In the genomic region with DNA sequence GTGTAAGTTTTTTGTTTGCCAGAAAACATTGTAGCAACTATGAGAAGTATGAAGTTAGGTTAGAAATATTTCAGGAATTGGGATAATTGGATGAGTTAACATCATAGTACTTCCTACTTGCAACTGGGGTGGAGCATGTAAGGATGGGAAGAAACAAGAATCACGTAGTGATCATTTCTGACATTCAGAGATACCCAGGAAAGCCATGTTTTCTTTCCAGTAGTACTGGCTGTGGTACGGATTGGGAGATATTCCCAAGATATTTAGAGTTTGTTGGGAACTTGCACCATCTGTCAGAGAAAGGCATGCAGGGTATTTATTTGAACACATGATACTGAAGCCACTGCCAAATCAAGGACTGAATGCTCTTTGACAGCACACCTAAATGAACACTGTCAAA, we compare ENCODE assay signal across 21 cellular contexts.
DNase-seq lines count a peak whose midpoint lies in the region; ATAC-seq and TF ChIP-seq lines count a peak whose summit lies in the region.
"Had no signal": no experiment of that assay in that cellular context is flagged by ENCODE, and none has a peak within 500 bp of the region (broad histone marks: within the 10 kb centered on the region; RNA-seq: fewer than 3 reads in every experiment).

No MANE protein-coding gene starts in this region.

- peak overlapping the region; percentile 40 for H3K4me2 ChIP-seq in fibroblast of lung (ENCODE audit: extremely low read depth, insufficient read depth, low read length)

- H3K36me3 Mint-ChIP-seq in nephron progenitor cell (ENCODE audit: low read depth) = no peaks in the 10 kb centered on the region
- H3K36me3 Mint-ChIP-seq: activated naive CD4-positive, alpha-beta T cell treated with anti-CD3 and anti-CD28 coated beads, Interleukin-2, amount 50 U/mL, for 72 hours had no signal

- H3K4me1 ChIP-seq in fibroblast of lung (ENCODE audit: control insufficient read depth, extremely low read depth, insufficient read depth, low read length) = peaks cover 17% of the 10 kb centered on the region
- peaks cover 0 to 6% of the 10 kb centered on the region in 2 donors for H3K4me1 ChIP-seq in left lung
- peaks cover 4% of the 10 kb centered on the region for H3K4me1 ChIP-seq in mucosa of descending colon (ENCODE audit: low read depth)

- peaks cover 5% of the 10 kb centered on the region for H3K27me3 Mint-ChIP-seq in nephron progenitor cell (ENCODE audit: low read depth, poor library complexity)

- H3K4me1 Mint-ChIP-seq in nephron progenitor cell = peaks cover 4% of the 10 kb centered on the region
- H3K4me1 Mint-ChIP-seq: activated CD4-positive, alpha-beta T cell treated with anti-CD3 and anti-CD28 coated beads for 36 hours had no signal

- H3K4me3 Mint-ChIP-seq in nephron progenitor cell = no peak overlapping the region
- H3K4me3 Mint-ChIP-seq: activated CD4-positive, alpha-beta T cell treated with anti-CD3 and anti-CD28 coated beads for 36 hours; activated T-helper 1 cell treated with anti-CD3 and anti-CD28 coated beads, Interleukin-12 subunit alpha, Interleukin-12 subunit beta, Interleukin-2, Interleukin-4 antibody, amounts not matched to agents 30 ng/mL and 10 ng/mL and 1 ng/mL, durations not matched to agents 14 hours and 24 hours and 36 hours; dendritic cell treated with granulocyte-macrophage colony-stimulating factor and Interleukin-4, amounts not matched to agents 40 ng/mL and 50 ng/mL, for 4 days had no signal

- H3K27me3 ChIP-seq in fibroblast of lung (ENCODE audit: control insufficient read depth, insufficient read depth, low read length) (no peaks in the 10 kb centered on the region), left lung (no peaks in the 10 kb centered on the region)
- H3K27me3 ChIP-seq: brain microvascular endothelial cell, gastrocnemius medialis had no signal

- intact Hi-C loops in left lung (cut with DNase I) = no loop called here
- intact Hi-C loops in mucosa of descending colon (cut with DNase I, micrococcal nuclease) = no loop called here

- no peak overlapping the region for H3K9ac ChIP-seq in fibroblast of lung (ENCODE audit: insufficient read depth, low read length)

- H3K36me3 ChIP-seq in fibroblast of lung (ENCODE audit: control insufficient read depth, insufficient read depth, low read length) (no peaks in the 10 kb centered on the region), left lung (no peaks in the 10 kb centered on the region), mucosa of descending colon (ENCODE audit: low read depth) (no peaks in the 10 kb centered on the region)
- H3K36me3 ChIP-seq: brain microvascular endothelial cell, gastrocnemius medialis had no signal

- DNase-seq in EH (ENCODE audit: low read depth) = peak; percentile 94
- peak; percentile 53 for DNase-seq in HS-5 (ENCODE audit: low read depth)
- DNase-seq in fibroblast of lung (ENCODE audit: low read depth in 2 of 2) = peak in 1 of 2 donors; percentile 76
- no peak for DNase-seq in nephron progenitor cell
- DNase-seq in left lung = no peak
- DNase-seq in mucosa of descending colon = no peak
- DNase-seq in GM20000 (ENCODE audit: low spot score) = no peak
- DNase-seq: activated CD4-positive, alpha-beta T cell treated with anti-CD3 and anti-CD28 coated beads for 36 hours; brain microvascular endothelial cell; gastrocnemius medialis; GF-D8; MV-4-11; NCI-H1694 treated with DMSO at 0.1 percent for 48 hours; NCI-H510A treated with DMSO at 0.1 percent for 48 hours; occipital lobe; stimulated activated CD4-positive, alpha-beta T cell treated with anti-CD3 and anti-CD28 coated beads, Interleukin-4, amount 100 ng/mL, for 24 hours had no signal

- TF ChIP-seq CTCF in fibroblast of lung (conservative IDR thresholded peaks at IDR 0.05 in 1 of 2, IDR thresholded peaks at IDR 0.05 in 1 of 2; ENCODE audit: low read depth in 1 of 2, low read length in 2 of 2) = no peak
- no peak for TF ChIP-seq CTCF in nephron progenitor cell (IDR thresholded peaks at IDR 0.05)
- no peak for TF ChIP-seq CTCF in left lung (IDR thresholded peaks at IDR 0.05)
- TF ChIP-seq CTCF in mucosa of descending colon (IDR thresholded peaks at IDR 0.05) = no peak
- TF ChIP-seq CTCF in GM20000 (IDR thresholded peaks at IDR 0.05; ENCODE audit: extremely low read depth, missing control alignments) = no peak

- H3K9me3 Mint-ChIP-seq in nephron progenitor cell = no peaks in the 10 kb centered on the region
- H3K9me3 Mint-ChIP-seq: activated naive CD4-positive, alpha-beta T cell treated with anti-CD3 and anti-CD28 coated beads, Interleukin-2, amount 50 U/mL, for 72 hours; activated T-helper 1 cell treated with anti-CD3 and anti-CD28 coated beads, Interleukin-12 subunit alpha, Interleukin-12 subunit beta, Interleukin-2, Interleukin-4 antibody, amounts not matched to agents 30 ng/mL and 10 ng/mL and 1 ng/mL, durations not matched to agents 14 hours and 24 hours and 36 hours; dendritic cell treated with granulocyte-macrophage colony-stimulating factor and Interleukin-4, amounts not matched to agents 40 ng/mL and 50 ng/mL, for 4 days had no signal

- ATAC-seq in left lung (no peak), HG03342 (IDR thresholded peaks at IDR 0.05; ENCODE audit: unreplicated experiment) (no peak), mucosa of descending colon (no peak)
- ATAC-seq: activated CD4-positive, alpha-beta T cell treated with anti-CD3 and anti-CD28 coated beads for 36 hours; activated naive CD4-positive, alpha-beta T cell treated with anti-CD3 and anti-CD28 coated beads, Interleukin-2, amount 50 U/mL, for 72 hours had no signal

- H4K20me1 ChIP-seq in fibroblast of lung (ENCODE audit: control insufficient read depth, extremely low read depth, insufficient read depth, low read length) = no peaks in the 10 kb centered on the region

- H3K4me3 ChIP-seq in fibroblast of lung (replicated peaks in 1 of 4; ENCODE audit: control extremely low read depth in 1 of 4, insufficient read depth in 1 of 4, low read depth in 3 of 4, low read length in 4 of 4) = no peak overlapping the region
- no peak overlapping the region for H3K4me3 ChIP-seq in left lung
- no peak overlapping the region for H3K4me3 ChIP-seq in mucosa of descending colon
- H3K4me3 ChIP-seq: gastrocnemius medialis had no signal

- no peaks in the 10 kb centered on the region for H3K9me3 ChIP-seq in fibroblast of lung (ENCODE audit: control insufficient read depth, insufficient read depth, low read depth, low read length)
- no peaks in the 10 kb centered on the region for H3K9me3 ChIP-seq in left lung
- H3K9me3 ChIP-seq in mucosa of descending colon = no peaks in the 10 kb centered on the region
- H3K9me3 ChIP-seq: gastrocnemius medialis had no signal

- H3K27ac Mint-ChIP-seq in nephron progenitor cell = peak overlapping the region; percentile 20
- H3K27ac Mint-ChIP-seq: activated CD4-positive, alpha-beta T cell treated with anti-CD3 and anti-CD28 coated beads for 36 hours; activated naive CD4-positive, alpha-beta T cell treated with anti-CD3 and anti-CD28 coated beads, Interleukin-2, amount 50 U/mL, for 72 hours; activated T-helper 1 cell treated with anti-CD3 and anti-CD28 coated beads, Interleukin-12 subunit alpha, Interleukin-12 subunit beta, Interleukin-2, Interleukin-4 antibody, amounts not matched to agents 30 ng/mL and 10 ng/mL and 1 ng/mL, durations not matched to agents 14 hours and 24 hours and 36 hours; dendritic cell treated with granulocyte-macrophage colony-stimulating factor and Interleukin-4, amounts not matched to agents 40 ng/mL and 50 ng/mL, for 4 days had no signal

- H2AFZ ChIP-seq in fibroblast of lung (ENCODE audit: low read length) = no peak overlapping the region

- peaks cover 9% of the 10 kb centered on the region for H3K79me2 ChIP-seq in fibroblast of lung (ENCODE audit: control insufficient read depth, insufficient read depth, low read length)

- H3K27ac ChIP-seq in fibroblast of lung (ENCODE audit: insufficient read depth, low read length) (peak overlapping the region; percentile 71), left lung (no peak overlapping the region)
- H3K27ac ChIP-seq: brain microvascular endothelial cell, C4-2B, gastrocnemius medialis had no signal

Comparison
In these comparisons a context has a peak if more than half of its experiments do, and no peak if none do; other contexts are left out.
1. DNase-seq: peak in EH (single experiment) and HS-5 (single experiment); none in nephron progenitor cell (single experiment), left lung (0 of 2), mucosa of descending colon (0 of 3) and GM20000 (single experiment).